8 cellular contexts compared by ENCODE assay signal in genomic region chr5:80959768-80960442, GRCh38. TPM values are rescaled to one million over a fixed set of nuclear protein-coding genes. Genes with fewer than 3 reads are reported as not detected.
DNase-seq lines count a peak whose midpoint lies in the region; ATAC-seq and TF ChIP-seq lines count a peak whose summit lies in the region.

Gene RASGRF2, plus strand, starts transcription at chr5:80960363. Its CDS starts 376 bp downstream, at chr5:80960739.

- H3K27ac ChIP-seq in endodermal cell (ENCODE audit: low read depth, low read length): no peak within 1 kb of the TSS

- no peak within 1 kb of the TSS for H3K9ac ChIP-seq in endodermal cell (ENCODE audit: extremely low read depth, low read length, poor library complexity, severe bottlenecking)

- TF ChIP-seq CTCF in endodermal cell (conservative IDR thresholded peaks at IDR 0.05): no peak
- no peak for TF ChIP-seq CTCF in mesothelial cell of epicardium (IDR thresholded peaks at IDR 0.05; ENCODE audit: unreplicated experiment)

- WGBS in endodermal cell (ENCODE audit: insufficient coverage in 1 of 2, insufficient read length in 1 of 2), 2 experiments: 7 to 17% methylated on average over 19 to 66 of the region's 66 CpGs

- peak within 1 kb of the TSS; percentile 75 for H3K4me3 ChIP-seq in endodermal cell (ENCODE audit: low read length)

- H3K27ac Mint-ChIP-seq in endodermal cell (no peak within 1 kb of the TSS), mesothelial cell of epicardium (no peak within 1 kb of the TSS)

- ATAC-seq in Right ventricle myocardium superior (ENCODE audit: poor library complexity): peak; percentile 25
- ATAC-seq in Right ventricle myocardium inferior: no peak

- H3K36me3 Mint-ChIP-seq in endodermal cell (ENCODE audit: low read depth) (no peaks in the 10 kb centered on the region), mesothelial cell of epicardium (no peaks in the 10 kb centered on the region)

- DNase-seq in Right ventricle myocardium superior: peak; percentile 44
- no peak for DNase-seq in Right ventricle myocardium inferior (ENCODE audit: missing footprints)
- peak; percentile 77 for DNase-seq in activated CD8-positive, alpha-beta memory T cell treated with anti-CD3 and anti-CD28 coated beads, Interleukin-2, amount 50 U/mL, for 48 hours
- peak; percentile 88 for DNase-seq in endodermal cell
- DNase-seq in mesothelial cell of epicardium (ENCODE audit: low spot score in 2 of 2, unreplicated experiment in 2 of 2): peak; percentile 24 to 53
- peak; percentile 61 for DNase-seq in stimulated activated CD8-positive, alpha-beta memory T cell treated with anti-CD3 and anti-CD28 coated beads, Interleukin-4, amount 100 ng/mL, for 48 hours
- DNase-seq in NCI-H1105 treated with DMSO at 0.1 percent for 48 hours (lab: John Stamatoyannopoulos, UW): no peak
- DNase-seq in GOT3 (lab: John Stamatoyannopoulos, UW): no peak

- peaks cover 61% of the 10 kb centered on the region for H3K27me3 Mint-ChIP-seq in endodermal cell (ENCODE audit: insufficient read depth)
- peaks cover 30% of the 10 kb centered on the region for H3K27me3 Mint-ChIP-seq in mesothelial cell of epicardium (ENCODE audit: low read depth)

- H3K27me3 ChIP-seq in endodermal cell (ENCODE audit: control insufficient read depth, insufficient read depth, low read length, poor library complexity, severe bottlenecking): peaks cover 55% of the 10 kb centered on the region

- no peaks in the 10 kb centered on the region for H3K4me1 ChIP-seq in endodermal cell (ENCODE audit: control insufficient read depth, insufficient read depth, low read length)

- H3K4me1 Mint-ChIP-seq in endodermal cell (peaks cover 32% of the 10 kb centered on the region), mesothelial cell of epicardium (peaks cover 48% of the 10 kb centered on the region)

- intact Hi-C loops in Right ventricle myocardium superior (cut with DNase I): loop anchor here (10.0 kb wide), 1 partner anchor 105 kb away; no protein-coding TSS in a partner anchor
- intact Hi-C loops in Right ventricle myocardium inferior (cut with DNase I): loop anchor here (1.0 to 10.0 kb wide), 4 partner anchors 27 to 148 kb away; no protein-coding TSS in a partner anchor

- no peaks in the 10 kb centered on the region for H3K9me3 Mint-ChIP-seq in endodermal cell
- H3K9me3 Mint-ChIP-seq in mesothelial cell of epicardium: no peaks in the 10 kb centered on the region

- no peaks in the 10 kb centered on the region for H3K36me3 ChIP-seq in endodermal cell (ENCODE audit: control insufficient read depth, insufficient read depth, low read length)

- peak within 1 kb of the TSS; percentile 62 for H3K4me3 Mint-ChIP-seq in endodermal cell
- peak within 1 kb of the TSS; percentile 74 for H3K4me3 Mint-ChIP-seq in mesothelial cell of epicardium

- no peaks in the 10 kb centered on the region for H3K9me3 ChIP-seq in endodermal cell (ENCODE audit: control insufficient read depth, low read length)

RNA-seq across cellular contexts. Expression of gene RASGRF2, which starts in this region (rescaled TPM):
- total RNA-seq in Right ventricle myocardium superior: 6.4 TPM
- 5.9 TPM for total RNA-seq in Right ventricle myocardium inferior
- total RNA-seq in endodermal cell: 10 to 100 TPM in 1 of 2 donors, under 1 TPM in 1; 0.64 to 14.4 TPM
- polyA plus RNA-seq in endodermal cell (2013, experiment 1 of 2): 2.4 TPM
- 2.0 TPM for polyA plus RNA-seq in endodermal cell (2013, experiment 2 of 2)
- total RNA-seq in mesothelial cell of epicardium: 4.5 to 5.7 TPM (median 5.5 TPM) in 3 replicates

Comparison
In these comparisons a context has a peak if more than half of its experiments do, and no peak if none do; other contexts are left out.
1. DNase-seq: peak in Right ventricle myocardium superior (single experiment), activated CD8-positive, alpha-beta memory T cell treated with anti-CD3 and anti-CD28 coated beads, Interleukin-2, amount 50 U/mL, for 48 hours (single experiment), endodermal cell (single experiment), mesothelial cell of epicardium (2 of 2) and stimulated activated CD8-positive, alpha-beta memory T cell treated with anti-CD3 and anti-CD28 coated beads, Interleukin-4, amount 100 ng/mL, for 48 hours (single experiment); none in Right ventricle myocardium inferior (single experiment), NCI-H1105 treated with DMSO at 0.1 percent for 48 hours (single experiment) and GOT3 (single experiment).